ENCODE assay signal across 8 cellular contexts in genomic region chr5:55308254-55308836, GRCh38. TPM values are rescaled to one million over a fixed set of nuclear protein-coding genes. Genes with fewer than 3 reads are reported as not detected.
DNase-seq lines count a peak whose midpoint lies in the region; ATAC-seq and TF ChIP-seq lines count a peak whose summit lies in the region.

No MANE protein-coding gene starts in this region.

- no peaks in the 10 kb centered on the region for H3K9me3 ChIP-seq in HUES48 (ENCODE audit: control insufficient read depth, insufficient read depth, low read length)
- no peaks in the 10 kb centered on the region for H3K9me3 ChIP-seq in gastroesophageal sphincter
- no peaks in the 10 kb centered on the region for H3K9me3 ChIP-seq in skeletal muscle satellite cell (replicated peaks; ENCODE audit: low read length)

- no peaks in the 10 kb centered on the region for H3K27me3 ChIP-seq in ACC112 (ENCODE audit: insufficient read depth, low read length)
- H3K27me3 ChIP-seq in GM06990 (replicated peaks; ENCODE audit: control insufficient read depth, insufficient read depth, low read length), result no peaks in the 10 kb centered on the region
- no peaks in the 10 kb centered on the region for H3K27me3 ChIP-seq in HUES48 (ENCODE audit: control insufficient read depth, insufficient read depth, low read length)
- no peaks in the 10 kb centered on the region for H3K27me3 ChIP-seq in gastroesophageal sphincter
- H3K27me3 ChIP-seq in skeletal muscle satellite cell (ENCODE audit: control insufficient read depth, insufficient read depth, low read length), result no peaks in the 10 kb centered on the region

- peaks cover 13% of the 10 kb centered on the region for H3K36me3 Mint-ChIP-seq in activated B cell treated with CpG ODN at 0.5 μM for 24 hours (ENCODE audit: low read depth)

- peak overlapping the region; percentile 91 for H3K4me2 ChIP-seq in skeletal muscle satellite cell (ENCODE audit: low read length)

- 0% methylated on average over 13 of the region's 13 CpGs for WGBS in gastroesophageal sphincter (ENCODE audit: low coverage in 1 of 2), 2 donors

- no peak for TF ChIP-seq EP300 in gastroesophageal sphincter (IDR thresholded peaks at IDR 0.05)

- POLR2A ChIA-PET in activated B cell treated with CpG ODN at 0.5 μM for 24 hours (lab: Charles Lee), result interaction anchor here (0.7 to 1.7 kb wide), 8 partner anchors 16 to 1751 kb away, joined by 3 to 15 read pairs (median 4); partner anchors contain the start of gene PLPP1

- no peak overlapping the region for H3K27ac Mint-ChIP-seq in activated B cell treated with CpG ODN at 0.5 μM for 24 hours

- DNase-seq in GM06990 (ENCODE audit: extremely low read depth, insufficient read length) (no peak), activated B cell treated with CpG ODN at 0.5 μM for 24 hours (no peak), HK-2 (ENCODE audit: unreplicated experiment) (no peak)

- ATAC-seq in activated B cell treated with CpG ODN at 0.5 μM for 24 hours (ENCODE audit: low read depth), result peak; percentile 12
- ATAC-seq in gastroesophageal sphincter, result no peak
- ATAC-seq in GM19351 (IDR thresholded peaks at IDR 0.05; ENCODE audit: unreplicated experiment), result no peak

- no peak overlapping the region for H3K4me3 Mint-ChIP-seq in activated B cell treated with CpG ODN at 0.5 μM for 24 hours

- H3K9ac ChIP-seq in HUES48 (ENCODE audit: low read depth, low read length), result peak overlapping the region; percentile 97
- peak overlapping the region; percentile 95 for H3K9ac ChIP-seq in skeletal muscle satellite cell (ENCODE audit: low read depth, low read length)

- H3K79me2 ChIP-seq in ACC112 (ENCODE audit: control insufficient read depth, insufficient read depth, low read length, unreplicated experiment), result peaks cover 92% of the 10 kb centered on the region

- H3K4me3 ChIP-seq in ACC112 (ENCODE audit: low read depth, low read length) (peak overlapping the region; percentile 89), GM06990 (replicated peaks; ENCODE audit: low read depth, low read length) (peak overlapping the region; percentile 68), HUES48 (ENCODE audit: low read depth, low read length) (peak overlapping the region; percentile 94), gastroesophageal sphincter (peak overlapping the region; percentile 53 to 77), skeletal muscle satellite cell (ENCODE audit: low read length) (peak overlapping the region; percentile 86)

- H3K27ac ChIP-seq in ACC112 (ENCODE audit: low read depth, low read length), result peak overlapping the region; percentile 90
- H3K27ac ChIP-seq in HUES48 (ENCODE audit: low read depth, low read length), result peak overlapping the region; percentile 95
- H3K27ac ChIP-seq in gastroesophageal sphincter, result peak overlapping the region; percentile 87 to 93 (median 90)

- H3K9me3 Mint-ChIP-seq in activated B cell treated with CpG ODN at 0.5 μM for 24 hours, result no peaks in the 10 kb centered on the region

- TF ChIP-seq POLR2A in gastroesophageal sphincter (IDR thresholded peaks at IDR 0.05), result no peak

- TF ChIP-seq CTCF in GM06990 (IDR thresholded peaks at IDR 0.05; ENCODE audit: insufficient read depth, low read length, poor library complexity, severe bottlenecking) (peak; percentile 26), activated B cell treated with CpG ODN at 0.5 μM for 24 hours (IDR thresholded peaks at IDR 0.05) (no peak), gastroesophageal sphincter (IDR thresholded peaks at IDR 0.05) (no peak)

- peak overlapping the region; percentile 65 for H2AFZ ChIP-seq in ACC112 (ENCODE audit: low read length, unreplicated experiment)

- H3K4me1 Mint-ChIP-seq in activated B cell treated with CpG ODN at 0.5 μM for 24 hours, result peaks cover 29% of the 10 kb centered on the region

- peaks cover 10% of the 10 kb centered on the region; the same call in 1 of the 2 replicates for H3K36me3 ChIP-seq in ACC112 (ENCODE audit: insufficient read depth, low read length)
- no peaks in the 10 kb centered on the region for H3K36me3 ChIP-seq in GM06990 (ENCODE audit: control insufficient read depth, insufficient read depth, low read length)
- peaks cover 8% of the 10 kb centered on the region for H3K36me3 ChIP-seq in HUES48 (ENCODE audit: control insufficient read depth, insufficient read depth, low read length)
- H3K36me3 ChIP-seq in gastroesophageal sphincter, result no peaks in the 10 kb centered on the region
- peaks cover 3% of the 10 kb centered on the region for H3K36me3 ChIP-seq in skeletal muscle satellite cell (ENCODE audit: insufficient read depth, low read length)

- CTCF ChIA-PET in activated B cell treated with CpG ODN at 0.5 μM for 24 hours (lab: Charles Lee), result no interaction called here

- peaks cover 34% of the 10 kb centered on the region for H3K4me1 ChIP-seq in ACC112 (ENCODE audit: control insufficient read depth, insufficient read depth, low read length, unreplicated experiment)
- H3K4me1 ChIP-seq in HUES48 (ENCODE audit: control insufficient read depth, insufficient read depth, low read length), result peaks cover 15% of the 10 kb centered on the region
- H3K4me1 ChIP-seq in gastroesophageal sphincter, result peaks cover 17 to 83% (median 33%) of the 10 kb centered on the region in 3 donors
- H3K4me1 ChIP-seq in skeletal muscle satellite cell (ENCODE audit: control insufficient read depth, insufficient read depth, low read length), result peaks cover 33% of the 10 kb centered on the region

- intact Hi-C loops in activated B cell treated with CpG ODN at 0.5 μM for 24 hours (cut with micrococcal nuclease), result loop anchor here (1.0 to 10.0 kb wide), 6 partner anchors 8 to 1864 kb away; partner anchors contain the start of genes ARL15, GPBP1 and SETD9

- no peaks in the 10 kb centered on the region for H3K27me3 Mint-ChIP-seq in activated B cell treated with CpG ODN at 0.5 μM for 24 hours

RNA-seq across cellular contexts. Expression of gene MTREX, which starts 0.6 kb away (rescaled TPM):
- 98.8 and 106 TPM in 2 replicates for total RNA-seq in activated B cell treated with CpG ODN at 0.5 μM for 24 hours
- 10 to 100 TPM; 55.7 to 93.2 (median 61.5) TPM for total RNA-seq in gastroesophageal sphincter
- total RNA-seq in skeletal muscle satellite cell (2012; rRNA removed), result 108 and 157 TPM in 2 replicates

RNA-seq across cellular contexts. Expression of gene DHX29, which starts 0.9 kb away (rescaled TPM):
- total RNA-seq in activated B cell treated with CpG ODN at 0.5 μM for 24 hours (17.4 TPM in 2 replicates), gastroesophageal sphincter (10 to 100 TPM; 31.8 to 43.3 (median 35.9) TPM)
- total RNA-seq in skeletal muscle satellite cell (2012; rRNA removed), result 33.5 and 34.1 TPM in 2 replicates
